In genomic region chr3:148990211-148990610, GRCh38 we compare ENCODE assay signal across 8 cellular contexts. TPM values are rescaled to one million over a fixed set of nuclear protein-coding genes. Genes with fewer than 3 reads are reported as not detected.
DNase-seq lines count a peak whose midpoint lies in the region; ATAC-seq, FAIRE-seq and TF ChIP-seq lines count a peak whose summit lies in the region.

No MANE protein-coding gene starts in this region.

- no peaks in the 10 kb centered on the region for H3K36me3 ChIP-seq in breast epithelium
- peaks cover 8% of the 10 kb centered on the region; the same call in 1 of the 3 replicates for H3K36me3 ChIP-seq in K562 (ENCODE audit: control insufficient read depth, insufficient read depth, low read length)
- no peaks in the 10 kb centered on the region for H3K36me3 ChIP-seq in uterus

- TF ChIP-seq CTCF in MCF 10A (IDR thresholded peaks at IDR 0.05; ENCODE audit: unreplicated experiment) (no peak), breast epithelium (IDR thresholded peaks at IDR 0.05) (no peak), K562 (IDR thresholded peaks at IDR 0.05 in 2 of 3, conservative IDR thresholded peaks at IDR 0.05 in 1 of 3; ENCODE audit: insufficient read depth in 2 of 3, low read depth in 1 of 3, low read length in 3 of 3) (no peak), uterus (IDR thresholded peaks at IDR 0.05) (no peak)

- H3K27me3 Mint-ChIP-seq in MCF 10A (ENCODE audit: insufficient read depth, unreplicated experiment) = peaks cover 15% of the 10 kb centered on the region
- peaks cover 8 to 9% of the 10 kb centered on the region in 2 donors for H3K27me3 Mint-ChIP-seq in stimulated activated naive B cell treated with anti-CD40 and anti-IgM and Interleukin-4, amounts not matched to agents 10 μg/mL and 1 μg/mL and 100 μg/mL, for 72 hours

- no peak overlapping the region for H3K4me3 ChIP-seq in breast epithelium
- H3K4me3 ChIP-seq in K562 = no peak overlapping the region
- no peak overlapping the region for H3K4me3 ChIP-seq in uterus

- ATAC-seq in HG03457 (IDR thresholded peaks at IDR 0.05; ENCODE audit: unreplicated experiment) (peak; percentile 36), K562 (no peak), GM21526 (IDR thresholded peaks at IDR 0.05; ENCODE audit: low FRiP score, unreplicated experiment) (no peak)
- no peak for ATAC-seq in stimulated activated naive B cell treated with anti-CD40 and anti-IgM and Interleukin-4, amounts not matched to agents 10 μg/mL and 1 μg/mL and 100 μg/mL, for 72 hours (replicated peaks)

- peaks cover 6% of the 10 kb centered on the region for H3K36me3 Mint-ChIP-seq in MCF 10A (ENCODE audit: insufficient read depth, unreplicated experiment)
- no peaks in the 10 kb centered on the region for H3K36me3 Mint-ChIP-seq in stimulated activated naive B cell treated with anti-CD40 and anti-IgM and Interleukin-4, amounts not matched to agents 10 μg/mL and 1 μg/mL and 100 μg/mL, for 72 hours

- TF ChIP-seq POLR2A in breast epithelium (IDR thresholded peaks at IDR 0.05) (no peak), K562 (conservative IDR thresholded peaks at IDR 0.05) (no peak), uterus (IDR thresholded peaks at IDR 0.05) (peak in 1 of 2 donors; percentile 15)

- no peak overlapping the region for H3K27ac Mint-ChIP-seq in MCF 10A (ENCODE audit: low read depth, unreplicated experiment)
- H3K27ac Mint-ChIP-seq in stimulated activated naive B cell treated with anti-CD40 and anti-IgM and Interleukin-4, amounts not matched to agents 10 μg/mL and 1 μg/mL and 100 μg/mL, for 72 hours = no peak overlapping the region

- no peak for TF ChIP-seq EP300 in K562 (IDR thresholded peaks at IDR 0.05; ENCODE audit: low read length)

- in situ Hi-C loops in K562 (cut with MboI) = no loop called here

- H3K27me3 ChIP-seq in breast epithelium = no peaks in the 10 kb centered on the region
- peaks cover 4 to 15% of the 10 kb centered on the region in 2 experiments; a peak in 3 of 5 replicates for H3K27me3 ChIP-seq in K562 (ENCODE audit: control insufficient read depth in 2 of 2, insufficient read depth in 2 of 2, low read length in 2 of 2)
- no peaks in the 10 kb centered on the region for H3K27me3 ChIP-seq in uterus

- POLR2A ChIA-PET in MCF 10A (lab: Yijun Ruan, JAX) = interaction anchor here (0.7 to 2.4 kb wide), 5 partner anchors 8 to 44 kb away, joined by 3 to 10 read pairs (median 4); no protein-coding TSS in a partner anchor
- POLR2A ChIA-PET in K562 (lab: Yijun Ruan, JAX) = interaction anchor here (1.1 kb wide), 1 partner anchor 10 kb away, joined by 4 read pairs; no protein-coding TSS in a partner anchor

- BruUV-seq in MCF 10A (replicated peaks; lab: Mats Ljungman, UMichigan) = no TSS peak
- BruUV-seq in K562 (replicated peaks; lab: Mats Ljungman, UMichigan) = no TSS peak

- CTCF ChIA-PET in MCF 10A (lab: Yijun Ruan, JAX) = interaction anchor here (0.6 to 2.0 kb wide), 7 partner anchors 10 to 478 kb away, joined by 3 to 6 read pairs (median 4); no protein-coding TSS in a partner anchor
- CTCF ChIA-PET in K562 (lab: Yijun Ruan, JAX; ENCODE audit: low intra/inter-chr PET ratio) = interaction anchor here (0.6 kb wide), 1 partner anchor 130 kb away, joined by 3 read pairs; no protein-coding TSS in a partner anchor

- no peak overlapping the region for H3K4me2 ChIP-seq in K562 (ENCODE audit: insufficient read depth, low read length)

- no peaks in the 10 kb centered on the region for H4K20me1 ChIP-seq in K562 (replicated peaks; ENCODE audit: control insufficient read depth, insufficient read depth, low read length)

- H3K79me2 ChIP-seq in K562 (ENCODE audit: control insufficient read depth, insufficient read depth, low read length) = peaks cover 7% of the 10 kb centered on the region; the same call in 2 of the 3 replicates

- FAIRE-seq in K562 (lab: Jason Lieb, UNC) = no peak

- no peak for DNase-seq in MCF 10A (ENCODE audit: unreplicated experiment)
- DNase-seq in breast epithelium (ENCODE audit: low spot score in 2 of 2) = no peak
- DNase-seq in K562 (ENCODE audit: extremely low read depth in 1 of 4, low spot score in 3 of 4) = no peak
- DNase-seq in uterus = peak in 1 of 2 donors; percentile 46
- no peak for DNase-seq in stimulated activated naive B cell treated with anti-CD40 and anti-IgM and Interleukin-4, amounts not matched to agents 10 μg/mL and 1 μg/mL and 100 μg/mL, for 72 hours
- no peak for DNase-seq in nucleus accumbens (lab: John Stamatoyannopoulos, UW)

- no peak for TF ChIP-seq RAD21 in K562 (CRISPR knock-in tag; conservative IDR thresholded peaks at IDR 0.05 in 1 of 2, IDR thresholded peaks at IDR 0.05 in 1 of 2)

- H3K9ac ChIP-seq in K562 (ENCODE audit: insufficient read depth in 1 of 2, low read depth in 2 of 2, low read length in 2 of 2) = peak overlapping the region in 1 of 2 experiments; percentile 61; a peak in 1 of 4 replicates

- H3K9me3 ChIP-seq in breast epithelium (no peaks in the 10 kb centered on the region), K562 (replicated peaks; ENCODE audit: control insufficient read depth, insufficient read depth, low read depth, low read length) (no peaks in the 10 kb centered on the region), uterus (no peaks in the 10 kb centered on the region)

- WGBS in K562 (ENCODE audit: insufficient coverage, low coverage, missing lambda C conversion rate) = 71% methylated on average over 4 of the region's 4 CpGs

- H3K4me1 Mint-ChIP-seq in MCF 10A (ENCODE audit: insufficient read depth, unreplicated experiment) = peaks cover 7% of the 10 kb centered on the region
- H3K4me1 Mint-ChIP-seq in stimulated activated naive B cell treated with anti-CD40 and anti-IgM and Interleukin-4, amounts not matched to agents 10 μg/mL and 1 μg/mL and 100 μg/mL, for 72 hours = peaks cover 10 to 24% of the 10 kb centered on the region in 2 donors

- peak overlapping the region; percentile 95 for H2AFZ ChIP-seq in K562 (ENCODE audit: low read depth, low read length)

- H3K27ac ChIP-seq in breast epithelium = peak overlapping the region in 1 of 2 donors; percentile 97
- H3K27ac ChIP-seq in K562 (ENCODE audit: extremely low read depth, low read depth, low read length) = no peak overlapping the region
- H3K27ac ChIP-seq in uterus = peak overlapping the region; percentile 97 to 99

- H3K4me3 Mint-ChIP-seq in MCF 10A (ENCODE audit: unreplicated experiment) = peak overlapping the region; percentile 72
- H3K4me3 Mint-ChIP-seq in stimulated activated naive B cell treated with anti-CD40 and anti-IgM and Interleukin-4, amounts not matched to agents 10 μg/mL and 1 μg/mL and 100 μg/mL, for 72 hours = no peak overlapping the region

- no peaks in the 10 kb centered on the region for H3K9me3 Mint-ChIP-seq in MCF 10A (ENCODE audit: unreplicated experiment)
- H3K9me3 Mint-ChIP-seq in stimulated activated naive B cell treated with anti-CD40 and anti-IgM and Interleukin-4, amounts not matched to agents 10 μg/mL and 1 μg/mL and 100 μg/mL, for 72 hours = no peaks in the 10 kb centered on the region

- H3K9me1 ChIP-seq in K562 (ENCODE audit: control insufficient read depth, insufficient read depth, low read length) = no peaks in the 10 kb centered on the region

- intact Hi-C loops in MCF 10A (cut with micrococcal nuclease) (no loop called here), breast epithelium (cut with DNase I; ENCODE audit: low total_unique reads) (no loop called here), K562 (cut with micrococcal nuclease) (loop anchor here (5.0 kb wide), 1 partner anchor 97 kb away; the partner anchor contains the start of gene HLTF), uterus (cut with DNase I; ENCODE audit: low total_unique reads) (no loop called here)

- H3K4me1 ChIP-seq in breast epithelium = peaks cover 0 to 5% of the 10 kb centered on the region in 2 donors
- peaks cover 6 to 13% of the 10 kb centered on the region in 2 experiments; a peak in 4 of 5 replicates for H3K4me1 ChIP-seq in K562 (replicated peaks in 1 of 2; ENCODE audit: control insufficient read depth in 2 of 2, insufficient read depth in 2 of 2, low read length in 2 of 2)
- H3K4me1 ChIP-seq in uterus = peaks cover 0 to 10% of the 10 kb centered on the region in 2 donors

TF ChIP-seq in K562, 482 proteins besides CTCF, POLR2A, EP300 and RAD21 (continues in another document):
- TF ChIP-seq NFRKB (IDR thresholded peaks at IDR 0.05; ENCODE audit: low read depth) (no peak), NR0B1 (IDR thresholded peaks at IDR 0.05; ENCODE audit: partially characterized antibody) (no peak), HMGN3 (IDR thresholded peaks at IDR 0.05; ENCODE audit: borderline replicate concordance, extremely low read depth, insufficient read length, low read depth, low read length) (no peak), ZNF696 (CRISPR knock-in tag; conservative IDR thresholded peaks at IDR 0.05) (no peak), HMG20A (CRISPR knock-in tag; conservative IDR thresholded peaks at IDR 0.05) (no peak)

RNA-seq across cellular contexts. Expression of gene GYG1, which starts 1.1 kb away (rescaled TPM):
- total RNA-seq in MCF 10A (2022) = 22.3 and 25.4 TPM in 2 replicates
- total RNA-seq in breast epithelium = 10 to 100 TPM; 25.8 to 36.1 (median 35.9) TPM
- 7.8 and 12.5 TPM in 2 replicates for total RNA-seq in K562 (2011; cell fraction: chromatin; rRNA removed; ENCODE audit: low replicate concordance)
- total RNA-seq in K562 (2011; cell fraction: nucleolus; rRNA removed) = 7.5 and 10.7 TPM in 2 replicates
- total RNA-seq in K562 (2011; cell fraction: nucleoplasm; rRNA removed) = 10.3 and 13.1 TPM in 2 replicates
- total RNA-seq in K562 (2014; rRNA removed) = 15.1 and 15.7 TPM in 2 replicates
- total RNA-seq in K562 (2014; rRNA removed; fragmentation: Illumina TruSeq; extraction: Trizol) = 26.1 and 29.5 TPM in 2 replicates
- 19.5 and 20.8 TPM in 2 replicates for total RNA-seq in K562 (2015; rRNA removed; fragmentation: Illumina TruSeq; extraction: Trizol)
- total RNA-seq in K562 (2021) = 24.6 and 26.6 TPM in 2 replicates
- polyA plus RNA-seq in K562 (2011; rRNA removed) = 17.9 and 24.3 TPM in 2 replicates
- polyA plus RNA-seq in K562 (2011; cell fraction: cytosol; rRNA removed) = 13.6 and 13.7 TPM in 2 replicates
- polyA plus RNA-seq in K562 (2011; cell fraction: nucleus; rRNA removed) = 10.6 and 11.9 TPM in 2 replicates
- polyA plus RNA-seq in K562 (2012) = 26.7 and 33.6 TPM in 2 replicates
- polyA plus RNA-seq in K562 (2014; fragmentation: Illumina TruSeq; extraction: Trizol) = 28.6 and 28.7 TPM in 2 replicates
- 10 to 100 TPM; 27.7 to 38.4 TPM for polyA plus RNA-seq in K562 (2014; fragmentation: Nextera tagmentation; extraction: Ambion mirVana)
- 14.5 and 14.6 TPM in 2 replicates for polyA plus RNA-seq in K562 (2014; rRNA removed)
- polyA minus RNA-seq in K562 (2011; rRNA and poly(A)+ RNA removed) = 24.2 and 25.9 TPM in 2 replicates
- polyA minus RNA-seq in K562 (2011; cell fraction: cytosol; rRNA and poly(A)+ RNA removed) = 20.3 and 24.0 TPM in 2 replicates
- 15.1 and 16.0 TPM in 2 replicates for polyA minus RNA-seq in K562 (2011; cell fraction: nucleus; rRNA and poly(A)+ RNA removed)
- total RNA-seq in uterus = 100 to 1,000 TPM in 1 of 4 donors, 10 to 100 TPM in 3; 37.4 to 122 (median 64.2) TPM
